13 cellular contexts compared by ENCODE assay signal in genomic region chr3:57752307-57752706, GRCh38. TPM values are rescaled to one million over a fixed set of nuclear protein-coding genes. Genes with fewer than 3 reads are reported as not detected.
DNase-seq lines count a peak whose midpoint lies in the region; ATAC-seq, FAIRE-seq and TF ChIP-seq lines count a peak whose summit lies in the region.
"Had no signal": no experiment of that assay in that cellular context is flagged by ENCODE, and none has a peak within 500 bp of the region (broad histone marks: within the 10 kb centered on the region; RNA-seq: fewer than 3 reads in every experiment).

No MANE protein-coding gene starts in this region.

- peak overlapping the region; percentile 2; the same call in 1 of the 2 replicates for H3K4me3 ChIP-seq in ACC112 (ENCODE audit: low read depth, low read length)
- H3K4me3 ChIP-seq in bronchial epithelial cell (ENCODE audit: low read depth, low read length): no peak overlapping the region
- H3K4me3 ChIP-seq: GM12878 had no signal

- H3K27me3 Mint-ChIP-seq in mesothelial cell of epicardium (ENCODE audit: low read depth): no peaks in the 10 kb centered on the region
- H3K27me3 Mint-ChIP-seq: activated naive CD8-positive, alpha-beta T cell had no signal

- no peaks in the 10 kb centered on the region for H3K9me3 Mint-ChIP-seq in mesothelial cell of epicardium

- H3K4me3 Mint-ChIP-seq in mesothelial cell of epicardium: no peak overlapping the region
- H3K4me3 Mint-ChIP-seq: activated naive CD8-positive, alpha-beta T cell had no signal

- peak overlapping the region; percentile 10 for H2AFZ ChIP-seq in ACC112 (ENCODE audit: low read length, unreplicated experiment)

- DNase-seq in LoVo (ENCODE audit: low spot score) (peak; percentile 92), bronchial epithelial cell (ENCODE audit: low read depth) (peak; percentile 96), mesothelial cell of epicardium (ENCODE audit: low spot score in 2 of 2, unreplicated experiment in 2 of 2) (no peak), RPMI8226 (no peak), NCI-H1694 treated with DMSO at 0.1 percent for 48 hours (lab: John Stamatoyannopoulos, UW) (no peak), GM13976 (ENCODE audit: low spot score) (no peak)
- DNase-seq: KG1, NCI-H2081 treated with DMSO at 0.1 percent for 48 hours, right cardiac atrium had no signal

- H3K27ac ChIP-seq in ACC112 (ENCODE audit: low read depth, low read length): no peak overlapping the region

- H3K36me3 ChIP-seq in ACC112 (ENCODE audit: insufficient read depth, low read length) (no peaks in the 10 kb centered on the region), bronchial epithelial cell (ENCODE audit: control insufficient read depth, insufficient read depth, low read length) (peaks cover under 1% of the 10 kb centered on the region)

- peaks cover 17% of the 10 kb centered on the region for H3K4me1 Mint-ChIP-seq in mesothelial cell of epicardium

- TF ChIP-seq CTCF in bronchial epithelial cell (IDR thresholded peaks at IDR 0.05; ENCODE audit: insufficient read depth, low read length, severe bottlenecking) (no peak), mesothelial cell of epicardium (IDR thresholded peaks at IDR 0.05; ENCODE audit: unreplicated experiment) (no peak), GM13976 (IDR thresholded peaks at IDR 0.05; ENCODE audit: borderline replicate concordance, control extremely low read depth, extremely low read depth, insufficient read depth, missing control alignments) (no peak)

- no peaks in the 10 kb centered on the region for H3K27me3 ChIP-seq in ACC112 (ENCODE audit: insufficient read depth, low read length)
- no peaks in the 10 kb centered on the region for H3K27me3 ChIP-seq in bronchial epithelial cell (ENCODE audit: control insufficient read depth, insufficient read depth, low read length)

- no peaks in the 10 kb centered on the region for H3K36me3 Mint-ChIP-seq in mesothelial cell of epicardium
- H3K36me3 Mint-ChIP-seq: activated naive CD8-positive, alpha-beta T cell had no signal

- H3K4me1 ChIP-seq in ACC112 (ENCODE audit: control insufficient read depth, insufficient read depth, low read length, unreplicated experiment): peaks cover 13% of the 10 kb centered on the region

- no peak for ATAC-seq in HG03159 (IDR thresholded peaks at IDR 0.05; ENCODE audit: unreplicated experiment)
- ATAC-seq: GM12878, right cardiac atrium had no signal

- peak overlapping the region; percentile 88 for H3K27ac Mint-ChIP-seq in mesothelial cell of epicardium
- H3K27ac Mint-ChIP-seq: activated naive CD8-positive, alpha-beta T cell had no signal

- FAIRE-seq in bronchial epithelial cell (lab: Jason Lieb, UNC): no peak
- FAIRE-seq: GM12878 had no signal

- in situ Hi-C loops in GM13976 (cut with MboI; ENCODE audit: low sequenced_read_pairs, unreplicated experiment): no loop called here

- H3K79me2 ChIP-seq in ACC112 (ENCODE audit: control insufficient read depth, insufficient read depth, low read length, unreplicated experiment): peaks cover 11% of the 10 kb centered on the region

RNA-seq across cellular contexts. Expression of gene SLMAP, which starts 3.8 kb away (rescaled TPM):
- total RNA-seq in bronchial epithelial cell (50.3 and 67.5 TPM in 2 replicates), mesothelial cell of epicardium (93.0 to 108 TPM (median 100 TPM) in 3 replicates)

RNA-seq across cellular contexts. Expression of gene DENND6A, which starts 59.4 kb away (rescaled TPM):
- 21.8 and 26.1 TPM in 2 replicates for total RNA-seq in bronchial epithelial cell
- 41.8 to 52.0 TPM (median 42.0 TPM) in 3 replicates for total RNA-seq in mesothelial cell of epicardium

Comparison
In these comparisons a context has a peak if more than half of its experiments do, and no peak if none do; other contexts are left out.
1. DNase-seq: peak in LoVo (single experiment) and bronchial epithelial cell (single experiment); none in mesothelial cell of epicardium (0 of 2), RPMI8226 (single experiment), NCI-H1694 treated with DMSO at 0.1 percent for 48 hours (single experiment) and GM13976 (single experiment).